In genomic region chr13:82717249-82717648, GRCh38 we compare ENCODE assay signal across 16 cellular contexts.
A peak's percentile ranks its signal among the peaks of the same experiment; 100 is the strongest.
DNase-seq lines count a peak whose midpoint lies in the region; ATAC-seq, FAIRE-seq and TF ChIP-seq lines count a peak whose summit lies in the region.
"Had no signal": no experiment of that assay in that cellular context is flagged by ENCODE, and none has a peak within 500 bp of the region (broad histone marks: within the 10 kb centered on the region; RNA-seq: fewer than 3 reads in every experiment).

No MANE protein-coding gene starts in this region.

- in situ Hi-C loops in brain microvascular endothelial cell (cut with HindIII; ENCODE audit: low pct_ligation_motif_present, low sequenced_read_pairs) = no loop called here

- H4K20me1 ChIP-seq in keratinocyte (ENCODE audit: control insufficient read depth, extremely low read depth, insufficient read depth, low read length) = no peaks in the 10 kb centered on the region

- TF ChIP-seq CTCF in brain microvascular endothelial cell (IDR thresholded peaks at IDR 0.05; ENCODE audit: low read depth, low read length, missing control alignments) (no peak), keratinocyte (optimal IDR thresholded peaks at IDR 0.05 in 1 of 3, IDR thresholded peaks at IDR 0.05 in 1 of 3, conservative IDR thresholded peaks at IDR 0.05 in 1 of 3; ENCODE audit: extremely low read depth in 1 of 3, insufficient read depth in 2 of 3, low read length in 3 of 3) (no peak), left ventricle myocardium inferior (IDR thresholded peaks at IDR 0.05; ENCODE audit: borderline replicate concordance) (no peak), upper lobe of right lung (IDR thresholded peaks at IDR 0.05) (no peak)

- H3K36me3 ChIP-seq in brain microvascular endothelial cell (replicated peaks) (no peaks in the 10 kb centered on the region), keratinocyte (ENCODE audit: control insufficient read depth in 2 of 2, extremely low read depth in 1 of 2, insufficient read depth in 2 of 2, low read length in 2 of 2) (no peaks in the 10 kb centered on the region), left ventricle myocardium inferior (no peaks in the 10 kb centered on the region), upper lobe of right lung (no peaks in the 10 kb centered on the region)
- H3K36me3 ChIP-seq: colonic mucosa, thyroid gland had no signal

- no peak overlapping the region for H3K9ac ChIP-seq in keratinocyte (ENCODE audit: control insufficient read depth, extremely low read depth, insufficient read depth, low read length)

- dilution Hi-C loops in keratinocyte (cut with MboI; ENCODE audit: extremely low pct_ligation_motif_present, low sequenced_read_pairs) = no loop called here

- H3K27ac ChIP-seq in brain microvascular endothelial cell (peak overlapping the region; percentile 10), keratinocyte (ENCODE audit: control insufficient read depth, insufficient read depth, low read length) (no peak overlapping the region), left ventricle myocardium inferior (replicated peaks) (no peak overlapping the region), upper lobe of right lung (no peak overlapping the region)
- H3K27ac ChIP-seq: colonic mucosa, thyroid gland had no signal

- intact Hi-C loops in left ventricle myocardium inferior (cut with micrococcal nuclease) = no loop called here
- intact Hi-C loops in upper lobe of right lung (cut with DNase I) = no loop called here

- DNase-seq in AG08396 (ENCODE audit: low spot score) = peak; percentile 2
- DNase-seq in HT1080 (ENCODE audit: low read depth) = peak; percentile 92
- peak; percentile 59 for DNase-seq in brain microvascular endothelial cell
- DNase-seq in keratinocyte (ENCODE audit: low read depth, low spot score) = peak; percentile 17
- DNase-seq in left ventricle myocardium inferior = no peak
- DNase-seq in activated gamma-delta T cell (lab: John Stamatoyannopoulos, UW) = no peak
- no peak for DNase-seq in upper lobe of right lung
- DNase-seq: activated naive CD4-positive, alpha-beta T cell treated with anti-CD3 and anti-CD28 coated beads, Interleukin-2, amount 10 ng/mL, durations not matched to agents 7 days and 5 days; colonic mucosa; NCI-H1417 treated with DMSO at 0.1 percent for 48 hours; NCI-H446 treated with DMSO at 0.1 percent for 48 hours; nephron progenitor cell; SHP77 treated with DMSO at 0.1 percent for 48 hours; thyroid gland had no signal

- H3K4me2 ChIP-seq in keratinocyte (ENCODE audit: control insufficient read depth, extremely low read depth, insufficient read depth, low read depth, low read length) = no peak overlapping the region

- H3K27me3 ChIP-seq in brain microvascular endothelial cell (replicated peaks) = no peaks in the 10 kb centered on the region
- H3K27me3 ChIP-seq in keratinocyte (ENCODE audit: control insufficient read depth, extremely low read depth, insufficient read depth, low read length) = no peaks in the 10 kb centered on the region
- no peaks in the 10 kb centered on the region for H3K27me3 ChIP-seq in left ventricle myocardium inferior (ENCODE audit: low read depth)
- no peaks in the 10 kb centered on the region for H3K27me3 ChIP-seq in upper lobe of right lung
- H3K27me3 ChIP-seq: colonic mucosa, thyroid gland had no signal

- H3K79me2 ChIP-seq in keratinocyte (ENCODE audit: control insufficient read depth, insufficient read depth, low read length) = no peaks in the 10 kb centered on the region

- ATAC-seq in GM19463 (IDR thresholded peaks at IDR 0.05; ENCODE audit: unreplicated experiment) (no peak), upper lobe of right lung (no peak)
- ATAC-seq: left lobe of liver had no signal

- H3K4me3 ChIP-seq in brain microvascular endothelial cell (ENCODE audit: low read depth, low read length) (no peak overlapping the region), keratinocyte (ENCODE audit: control insufficient read depth in 2 of 3, extremely low read depth in 1 of 3, insufficient read depth in 2 of 3, low read depth in 1 of 3, low read length in 3 of 3) (no peak overlapping the region), left ventricle myocardium inferior (no peak overlapping the region), upper lobe of right lung (no peak overlapping the region)
- H3K4me3 ChIP-seq: colonic mucosa, thyroid gland had no signal

- no peaks in the 10 kb centered on the region for H3K9me3 ChIP-seq in keratinocyte (ENCODE audit: control insufficient read depth, low read depth, low read length)
- H3K9me3 ChIP-seq in left ventricle myocardium inferior (replicated peaks) = no peaks in the 10 kb centered on the region
- no peaks in the 10 kb centered on the region for H3K9me3 ChIP-seq in upper lobe of right lung
- H3K9me3 ChIP-seq: colonic mucosa, thyroid gland had no signal

- FAIRE-seq in keratinocyte (lab: Jason Lieb, UNC) = peak; percentile 89

- H3K9me1 ChIP-seq in keratinocyte (ENCODE audit: control insufficient read depth, extremely low read depth, insufficient read depth, low read length) = no peaks in the 10 kb centered on the region

- no peaks in the 10 kb centered on the region for H3K4me1 ChIP-seq in keratinocyte (ENCODE audit: control insufficient read depth, extremely low read depth, insufficient read depth, low read length)
- no peaks in the 10 kb centered on the region for H3K4me1 ChIP-seq in left ventricle myocardium inferior
- H3K4me1 ChIP-seq in upper lobe of right lung = no peaks in the 10 kb centered on the region
- H3K4me1 ChIP-seq: colonic mucosa, thyroid gland had no signal

- no peak overlapping the region for H2AFZ ChIP-seq in keratinocyte (ENCODE audit: control insufficient read depth, low read length)

Comparison
In these comparisons a context has a peak if more than half of its experiments do, and no peak if none do; other contexts are left out.
1. DNase-seq: peak in AG08396 (single experiment), HT1080 (single experiment), brain microvascular endothelial cell (single experiment) and keratinocyte (single experiment); none in left ventricle myocardium inferior (single experiment), activated gamma-delta T cell (single experiment) and upper lobe of right lung (single experiment).